In the genomic region with DNA sequence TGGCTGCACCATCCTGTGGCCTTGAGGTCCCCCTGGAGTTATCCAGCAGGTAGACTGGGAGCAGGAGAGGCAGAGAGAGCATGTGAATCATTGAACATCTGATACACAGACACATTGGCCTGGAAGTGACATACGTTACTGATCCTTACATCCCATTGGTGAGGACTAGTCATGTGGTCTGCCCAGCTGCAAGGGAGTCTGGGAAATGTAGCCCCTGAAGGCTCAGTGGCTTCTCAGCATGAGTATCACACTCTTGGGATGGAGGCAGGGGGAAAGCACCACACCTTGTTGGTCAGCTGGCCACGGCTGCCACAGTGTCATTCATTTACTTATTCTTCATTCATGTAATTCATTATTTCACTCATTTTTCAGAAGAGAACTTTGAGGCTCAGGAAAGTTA, we compare ENCODE assay signal across 22 cellular contexts.
"Had no signal": no experiment of that assay in that cellular context is flagged by ENCODE, and none has a peak within 500 bp of the region (broad histone marks: within the 10 kb centered on the region; RNA-seq: fewer than 3 reads in every experiment).

No MANE protein-coding gene starts in this region.

- H3K4me2 ChIP-seq: KMS-11 had no signal

- H3K36me3 ChIP-seq: SJSA1 had no signal

- H3K9me3 ChIP-seq: SJSA1 had no signal

- H3K9ac ChIP-seq: KMS-11 had no signal

- H3K27ac ChIP-seq: HL-60, KMS-11, SJSA1, SK-N-MC had no signal

- H3K4me1 ChIP-seq: SJSA1 had no signal

- DNase-seq: Kasumi-1, MM.1S, NCI-H1092 treated with DMSO at 0.1 percent for 48 hours, NCI-H1436, NCI-H187, NCI-H2029, NCI-H2081 treated with DMSO at 0.1 percent for 48 hours, NCI-H2171, NCI-H226, NCI-H446, NCI-H510A, NCI-H524 treated with DMSO at 0.1 percent for 48 hours, NCI-H69, NCI-H774, Right ventricle myocardium superior, RPMI8226, SIG-M5 had no signal

- H3K4me3 ChIP-seq: SJSA1, SK-N-MC had no signal

- FAIRE-seq: RCC 7860 had no signal
